9 cellular contexts compared by ENCODE assay signal in the genomic region with DNA sequence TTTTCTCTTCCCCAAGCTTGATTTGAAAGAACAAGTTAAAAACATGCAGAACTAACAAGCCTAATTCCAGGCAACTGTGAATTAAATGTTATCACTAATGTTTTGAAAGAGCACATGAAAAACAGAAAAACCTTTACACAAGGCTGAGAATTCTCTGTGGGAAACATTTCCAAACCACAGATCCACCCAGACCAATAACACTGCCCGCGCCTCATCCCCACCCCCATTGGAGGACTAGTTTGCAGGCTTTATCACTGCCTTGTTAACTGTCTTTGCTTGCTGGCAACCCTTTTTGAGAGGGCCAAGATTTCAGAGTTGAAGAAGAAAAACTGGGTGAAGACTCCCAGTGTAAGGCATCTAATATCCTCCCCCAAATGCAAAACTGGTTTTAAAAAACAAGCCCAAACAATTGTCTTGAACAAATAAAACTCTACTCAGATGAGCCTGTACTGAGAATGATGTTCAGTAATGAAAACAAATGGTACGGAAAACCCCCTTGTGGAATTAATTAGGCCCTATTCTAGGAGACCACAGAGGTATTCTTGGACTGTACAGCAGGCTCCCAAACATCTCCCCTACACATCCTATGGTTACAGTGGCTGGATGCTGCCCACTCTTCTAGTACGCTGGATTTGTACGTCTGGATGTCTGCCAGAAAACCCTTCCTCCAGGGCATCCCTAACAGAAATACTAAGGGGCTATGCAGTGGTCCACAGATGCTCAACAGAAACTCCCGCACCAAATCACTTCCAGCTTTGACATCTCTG. TPM values are rescaled to one million over a fixed set of nuclear protein-coding genes. Genes with fewer than 3 reads are reported as not detected.
DNase-seq lines count a peak whose midpoint lies in the region; ATAC-seq, FAIRE-seq and TF ChIP-seq lines count a peak whose summit lies in the region.
"Had no signal": no experiment of that assay in that cellular context is flagged by ENCODE, and none has a peak within 500 bp of the region (broad histone marks: within the 10 kb centered on the region; RNA-seq: fewer than 3 reads in every experiment).

No MANE protein-coding gene starts in this region.

- H3K27me3 Mint-ChIP-seq in activated CD4-positive, alpha-beta T cell treated with anti-CD3 and anti-CD28 coated beads, Interleukin-2, amount 10 ng/mL, durations not matched to agents 24 days and 14 days, result no peaks in the 10 kb centered on the region

- H3K9me3 ChIP-seq in GM12878 (replicated peaks; ENCODE audit: control insufficient read depth, insufficient read depth, low read length) (no peaks in the 10 kb centered on the region), lower lobe of right lung (no peaks in the 10 kb centered on the region), thyroid gland (no peaks in the 10 kb centered on the region)

- H3K36me3 Mint-ChIP-seq in activated CD4-positive, alpha-beta T cell treated with anti-CD3 and anti-CD28 coated beads, Interleukin-2, amount 10 ng/mL, durations not matched to agents 24 days and 14 days (ENCODE audit: low read depth), result peaks cover 71% of the 10 kb centered on the region

- peaks cover 58% of the 10 kb centered on the region for H3K79me2 ChIP-seq in GM12878 (ENCODE audit: control insufficient read depth, insufficient read depth, low read length)

- POLR2A ChIA-PET in GM12878 (lab: Charles Lee), result interaction anchor here (0.6 kb wide), 1 partner anchor 205 kb away, joined by 3 read pairs; no protein-coding TSS in a partner anchor

- peaks cover 65% of the 10 kb centered on the region for H3K4me1 Mint-ChIP-seq in activated CD4-positive, alpha-beta T cell treated with anti-CD3 and anti-CD28 coated beads, Interleukin-2, amount 10 ng/mL, durations not matched to agents 24 days and 14 days

- H3K27ac ChIP-seq in GM12878 (ENCODE audit: control insufficient read depth, insufficient read depth) (no peak overlapping the region), lower lobe of right lung (peak overlapping the region; percentile 37), thyroid gland (peak overlapping the region; percentile 39 to 54 (median 51))

- no peak for TF ChIP-seq CTCF in GM12878 (IDR thresholded peaks at IDR 0.05 in 2 of 3, conservative IDR thresholded peaks at IDR 0.05 in 1 of 3; ENCODE audit: control insufficient read depth in 2 of 3, extremely low read depth in 1 of 3, insufficient read depth in 1 of 3, low read depth in 3 of 3, low read length in 3 of 3)
- no peak for TF ChIP-seq CTCF in lower lobe of right lung (IDR thresholded peaks at IDR 0.05)
- no peak for TF ChIP-seq CTCF in thyroid gland (IDR thresholded peaks at IDR 0.05)

- TF ChIP-seq EP300 in GM12878 (IDR thresholded peaks at IDR 0.05; ENCODE audit: borderline replicate concordance in 1 of 2, control insufficient read depth in 1 of 2, low read depth in 2 of 2, low read length in 2 of 2), result no peak

- H3K4me3 ChIP-seq in GM12878 (no peak overlapping the region), lower lobe of right lung (no peak overlapping the region), thyroid gland (replicated peaks in 1 of 3) (no peak overlapping the region)

- intact Hi-C loops in activated CD4-positive, alpha-beta T cell treated with anti-CD3 and anti-CD28 coated beads, Interleukin-2, amount 10 ng/mL, durations not matched to agents 24 days and 14 days (cut with micrococcal nuclease), result no loop called here
- intact Hi-C loops in GM12878 (cut with micrococcal nuclease; ENCODE audit: unreplicated experiment), result no loop called here
- intact Hi-C loops in lower lobe of right lung (cut with DNase I), result no loop called here
- intact Hi-C loops in thyroid gland (cut with DNase I), result no loop called here

- H3K4me3 Mint-ChIP-seq in activated CD4-positive, alpha-beta T cell treated with anti-CD3 and anti-CD28 coated beads, Interleukin-2, amount 10 ng/mL, durations not matched to agents 24 days and 14 days, result peak overlapping the region; percentile 45

- TF ChIP-seq POLR2A in GM12878 (IDR thresholded peaks at IDR 0.05; ENCODE audit: low read depth, low read length) (no peak), thyroid gland (IDR thresholded peaks at IDR 0.05) (no peak)

- FAIRE-seq in GM12878 (lab: Jason Lieb, UNC), result no peak

- 84% methylated on average over 6 of the region's 6 CpGs for WGBS in GM12878 (ENCODE audit: insufficient coverage, insufficient replicate concordance, low lambda C conversion rate, missing lambda C conversion rate)
- WGBS in thyroid gland, 2 donors, result 65 to 83% methylated on average over 6 of the region's 6 CpGs

- no peak overlapping the region for H2AFZ ChIP-seq in GM12878 (ENCODE audit: control insufficient read depth, low read depth, low read length)

- ATAC-seq in GM12878, result peak; percentile 8; the same call in 1 of the 3 replicates
- ATAC-seq in lower lobe of right lung, result no peak
- ATAC-seq in HG02973 (IDR thresholded peaks at IDR 0.05; ENCODE audit: unreplicated experiment), result no peak

- H3K4me1 ChIP-seq in GM12878 (ENCODE audit: control insufficient read depth, insufficient read depth, low read length), result peaks cover 9% of the 10 kb centered on the region
- H3K4me1 ChIP-seq in lower lobe of right lung, result peaks cover 64% of the 10 kb centered on the region
- H3K4me1 ChIP-seq in thyroid gland, result peaks cover 31 to 54% of the 10 kb centered on the region in 2 donors

- RAD21 ChIA-PET in GM12878 (lab: Charles Lee; ENCODE audit: unreplicated experiment), result interaction anchor here (2.5 kb wide), 1 partner anchor 110 kb away, joined by 11 read pairs; a partner anchor contains a TSS

- BruUV-seq in GM12878 (replicated peaks; lab: Mats Ljungman, UMichigan), result no TSS peak

- H3K36me3 ChIP-seq in GM12878 (ENCODE audit: control insufficient read depth in 2 of 2, insufficient read depth in 2 of 2, low read length in 1 of 2) (peaks cover 6 to 25% of the 10 kb centered on the region in 2 experiments), lower lobe of right lung (peaks cover 36% of the 10 kb centered on the region), thyroid gland (peaks cover 20 to 26% of the 10 kb centered on the region in 2 donors)

- in situ Hi-C loops in GM12878 (cut with MboI), result no loop called here

- DNase-seq in activated CD4-positive, alpha-beta T cell treated with anti-CD3 and anti-CD28 coated beads, Interleukin-2, amount 10 ng/mL, durations not matched to agents 24 days and 14 days, result peak; percentile 70
- no peak for DNase-seq in activated CD4-positive, alpha-beta T cell treated with anti-CD3 and anti-CD28 coated beads, Interleukin-2, amount 50 U/mL, for 1 hour
- no peak for DNase-seq in GM12878 (ENCODE audit: low read depth, low spot score)
- no peak for DNase-seq in lower lobe of right lung
- DNase-seq in thyroid gland, result no peak
- no peak for DNase-seq in NCI-H748 (lab: John Stamatoyannopoulos, UW; ENCODE audit: unreplicated experiment)
- DNase-seq in SKM-1 treated with dmso at 0.1 percent for 144 hours (lab: John Stamatoyannopoulos, UW; ENCODE audit: unreplicated experiment), result no peak
- DNase-seq: NCI-H2029 had no signal

- SMC1A ChIA-PET in GM12878 (lab: Charles Lee; ENCODE audit: uncharacterized antibody, unreplicated experiment), result interaction anchor here (0.7 to 1.0 kb wide), 2 partner anchors 68 to 264 kb away, joined by 3 read pairs; no protein-coding TSS in a partner anchor

- H3K4me2 ChIP-seq in GM12878 (ENCODE audit: control insufficient read depth, insufficient read depth), result 0 out of 2 replicates have a peak overlapping the region, but pooled peaks have one; percentile 28

- no peaks in the 10 kb centered on the region for H3K27me3 ChIP-seq in GM12878 (replicated peaks in 1 of 2; ENCODE audit: control insufficient read depth in 2 of 2, insufficient read depth in 2 of 2, low read length in 1 of 2)
- no peaks in the 10 kb centered on the region for H3K27me3 ChIP-seq in lower lobe of right lung (ENCODE audit: low read depth)
- H3K27me3 ChIP-seq in thyroid gland, result no peaks in the 10 kb centered on the region

- peak overlapping the region; percentile 35 for H3K27ac Mint-ChIP-seq in activated CD4-positive, alpha-beta T cell treated with anti-CD3 and anti-CD28 coated beads, Interleukin-2, amount 10 ng/mL, durations not matched to agents 24 days and 14 days

- no peaks in the 10 kb centered on the region for H3K9me3 Mint-ChIP-seq in activated CD4-positive, alpha-beta T cell treated with anti-CD3 and anti-CD28 coated beads, Interleukin-2, amount 10 ng/mL, durations not matched to agents 24 days and 14 days

- CTCF ChIA-PET in GM12878 (lab: Yijun Ruan, JAX), result interaction anchor here (1.9 kb wide), 1 partner anchor 76 kb away, joined by 6 read pairs; no protein-coding TSS in a partner anchor

- H3K9ac ChIP-seq in GM12878 (ENCODE audit: control insufficient read depth, insufficient read depth, low read length), result no peak overlapping the region

- no peaks in the 10 kb centered on the region for H4K20me1 ChIP-seq in GM12878 (ENCODE audit: control insufficient read depth, insufficient read depth)

- TF ChIP-seq RAD21 in GM12878 (IDR thresholded peaks at IDR 0.05; ENCODE audit: insufficient read depth, low read depth, low read length), result no peak

TF ChIP-seq in GM12878, 131 proteins besides CTCF, POLR2A, EP300 and RAD21 (continues in another document):
- no peak for TF ChIP-seq EED (IDR thresholded peaks at IDR 0.05; ENCODE audit: low read depth)
- no peak for TF ChIP-seq RFX5 (IDR thresholded peaks at IDR 0.05; ENCODE audit: low read depth, low read length)
- TF ChIP-seq POLR2AphosphoS2 (IDR thresholded peaks at IDR 0.05; ENCODE audit: low read depth, low read length), result no peak

RNA-seq across cellular contexts. Expression of a gene that starts 5.8 kb away (rescaled TPM):
- total RNA-seq in activated CD4-positive, alpha-beta T cell treated with anti-CD3 and anti-CD28 coated beads, Interleukin-2, amount 10 ng/mL, durations not matched to agents 24 days and 14 days, result 122 and 128 TPM in 2 replicates
- total RNA-seq in GM12878 (2013; cell fraction: nucleolus; rRNA removed), result 68.3 and 69.5 TPM in 2 replicates
- total RNA-seq in GM12878 (2014; rRNA removed), result 65.1 and 79.8 TPM in 2 replicates
- total RNA-seq in GM12878 (2014; rRNA removed; fragmentation: Illumina TruSeq; extraction: Trizol), result 56.0 and 60.7 TPM in 2 replicates
- 114 and 122 TPM in 2 replicates for total RNA-seq in GM12878 (2021)
- polyA plus RNA-seq in GM12878 (2011; ENCODE audit: low read depth), result 29.9 TPM
- polyA plus RNA-seq in GM12878 (2011; rRNA removed), result 72.3 and 77.3 TPM in 2 replicates
- 68.0 and 83.7 TPM in 2 replicates for polyA plus RNA-seq in GM12878 (2011; cell fraction: cytosol; rRNA removed)
- 87.7 and 110 TPM in 2 replicates for polyA plus RNA-seq in GM12878 (2011; cell fraction: nucleus; rRNA removed)
- 45.5 and 47.8 TPM in 2 replicates for polyA plus RNA-seq in GM12878 (2012)
- 66.0 and 85.4 TPM in 2 replicates for polyA plus RNA-seq in GM12878 (2014; fragmentation: Illumina TruSeq; extraction: Trizol)
- polyA plus RNA-seq in GM12878 (2014; fragmentation: Nextera tagmentation; extraction: Ambion mirVana), result 10 to 100 TPM; 21.5 to 37.2 TPM
- polyA plus RNA-seq in GM12878 (2014; rRNA removed), result 83.6 and 88.6 TPM in 2 replicates
- polyA plus RNA-seq in GM12878 (2016; fragmentation: Nextera tagmentation; extraction: Ambion mirVana), result 10 to 100 TPM; 66.6 to 68.3 TPM
- polyA minus RNA-seq in GM12878 (2011; rRNA and poly(A)+ RNA removed), result 50.9 and 58.2 TPM in 2 replicates
- polyA minus RNA-seq in GM12878 (2011; cell fraction: cytosol; rRNA and poly(A)+ RNA removed), result 18.9 and 22.6 TPM in 2 replicates
- 37.0 and 57.1 TPM in 2 replicates for polyA minus RNA-seq in GM12878 (2011; cell fraction: nucleus; rRNA and poly(A)+ RNA removed)
- 105 TPM for total RNA-seq in lower lobe of right lung
- total RNA-seq in thyroid gland, result 10 to 100 TPM; 56.7 to 71.4 (median 63.3) TPM
